19 cellular contexts compared by ENCODE assay signal in genomic region chr9:107226431-107226830, GRCh38. TPM values are rescaled to one million over a fixed set of nuclear protein-coding genes. Genes with fewer than 3 reads are reported as not detected.
A peak's percentile ranks its signal among the peaks of the same experiment; 100 is the strongest.
DNase-seq lines count a peak whose midpoint lies in the region; ATAC-seq, FAIRE-seq and TF ChIP-seq lines count a peak whose summit lies in the region.
"Had no signal": no experiment of that assay in that cellular context is flagged by ENCODE, and none has a peak within 500 bp of the region (broad histone marks: within the 10 kb centered on the region; RNA-seq: fewer than 3 reads in every experiment).

No MANE protein-coding gene starts in this region.

- TF ChIP-seq CTCF in GM12878 (IDR thresholded peaks at IDR 0.05 in 2 of 3, conservative IDR thresholded peaks at IDR 0.05 in 1 of 3; ENCODE audit: control insufficient read depth in 2 of 3, extremely low read depth in 1 of 3, insufficient read depth in 1 of 3, low read depth in 3 of 3, low read length in 3 of 3) (no peak), osteoblast (IDR thresholded peaks at IDR 0.05; ENCODE audit: extremely low read depth, low read depth, low read length) (no peak)

- H3K4me1 ChIP-seq in HAP-1, result peaks cover 20% of the 10 kb centered on the region
- H3K4me1 ChIP-seq in GM12878 (ENCODE audit: control insufficient read depth, insufficient read depth, low read length), result no peaks in the 10 kb centered on the region
- peaks cover 5% of the 10 kb centered on the region for H3K4me1 ChIP-seq in osteoblast (ENCODE audit: insufficient read depth, low read length)

- H3K36me3 Mint-ChIP-seq in activated naive CD4-positive, alpha-beta T cell treated with anti-CD3 and anti-CD28 coated beads, Interleukin-2, amount 50 U/mL, for 72 hours, result peaks cover 2 to 5% of the 10 kb centered on the region in 2 donors

- intact Hi-C loops in GM12878 (cut with micrococcal nuclease; ENCODE audit: unreplicated experiment), result no loop called here

- no peaks in the 10 kb centered on the region for H3K79me2 ChIP-seq in GM12878 (ENCODE audit: control insufficient read depth, insufficient read depth, low read length)
- H3K79me2 ChIP-seq in osteoblast (ENCODE audit: insufficient read depth, low read length), result no peaks in the 10 kb centered on the region

- H3K9me3 Mint-ChIP-seq in activated naive CD4-positive, alpha-beta T cell treated with anti-CD3 and anti-CD28 coated beads, Interleukin-2, amount 50 U/mL, for 72 hours, result no peaks in the 10 kb centered on the region

- SMC1A ChIA-PET in GM12878 (lab: Charles Lee; ENCODE audit: uncharacterized antibody, unreplicated experiment), result interaction anchor here (1.0 to 14.6 kb wide), 5 partner anchors 11 to 115 kb away, joined by 3 to 187 read pairs (median 3); no protein-coding TSS in a partner anchor

- DNase-seq in HAP-1 (ENCODE audit: low spot score in 2 of 2) (peak; percentile 16 to 62), MG63 (peak; percentile 20), GM12878 (ENCODE audit: low read depth, low spot score) (no peak), osteoblast (ENCODE audit: insufficient read length, low spot score, missing footprints) (peak; percentile 45), NOMO-1 (lab: John Stamatoyannopoulos, UW; ENCODE audit: unreplicated experiment in 2 of 2) (no peak)
- no peak for DNase-seq in activated naive CD4-positive, alpha-beta T cell treated with anti-CD3 and anti-CD28 coated beads, Interleukin-2, amount 50 U/mL, for 72 hours (ENCODE audit: low spot score in 2 of 2)
- DNase-seq: DMS 273 treated with DMSO at 0.1 percent for 48 hours, EL, H7, NCI-H146, NCI-H2081 treated with DMSO at 0.1 percent for 48 hours, NCI-H2227 treated with DMSO at 0.1 percent for 48 hours, NCI-H526 treated with DMSO at 0.1 percent for 48 hours, SK-N-SH had no signal

- POLR2A ChIA-PET in GM12878 (lab: Charles Lee), result no interaction called here

- H3K4me3 ChIP-seq in HAP-1 (no peak overlapping the region), MG63 (no peak overlapping the region), GM12878 (no peak overlapping the region), osteoblast (ENCODE audit: insufficient read depth, low read length) (no peak overlapping the region)
- H3K4me3 ChIP-seq: BLaER1 treated with 17β-estradiol and CSF1 and Interleukin-3, amounts not matched to agents 10 nM and 100 nM had no signal

- FAIRE-seq in GM12878 (lab: Jason Lieb, UNC), result no peak
- FAIRE-seq: HTR-8/SVneo had no signal

- WGBS in GM12878 (ENCODE audit: insufficient coverage, insufficient replicate concordance, low lambda C conversion rate, missing lambda C conversion rate), result 12% methylated on average over 2 of the region's 2 CpGs

- no peak for TF ChIP-seq EP300 in GM12878 (IDR thresholded peaks at IDR 0.05; ENCODE audit: borderline replicate concordance in 1 of 2, control insufficient read depth in 1 of 2, low read depth in 2 of 2, low read length in 2 of 2)

- no peak overlapping the region for H3K27ac Mint-ChIP-seq in activated naive CD4-positive, alpha-beta T cell treated with anti-CD3 and anti-CD28 coated beads, Interleukin-2, amount 50 U/mL, for 72 hours

- no peaks in the 10 kb centered on the region for H3K36me3 ChIP-seq in HAP-1 (replicated peaks)
- H3K36me3 ChIP-seq in MG63, result no peaks in the 10 kb centered on the region
- H3K36me3 ChIP-seq in GM12878 (ENCODE audit: control insufficient read depth in 2 of 2, insufficient read depth in 2 of 2, low read length in 1 of 2), result no peaks in the 10 kb centered on the region
- no peaks in the 10 kb centered on the region for H3K36me3 ChIP-seq in osteoblast (ENCODE audit: insufficient read depth, low read length)
- H3K36me3 ChIP-seq: BLaER1 treated with 17β-estradiol and CSF1 and Interleukin-3, amounts not matched to agents 10 nM and 100 nM had no signal

- no peaks in the 10 kb centered on the region for H3K27me3 ChIP-seq in HAP-1 (ENCODE audit: low read depth)
- no peaks in the 10 kb centered on the region for H3K27me3 ChIP-seq in MG63
- H3K27me3 ChIP-seq in GM12878 (replicated peaks in 1 of 2; ENCODE audit: control insufficient read depth in 2 of 2, insufficient read depth in 2 of 2, low read length in 1 of 2), result no peaks in the 10 kb centered on the region; a peak in 2 of 4 replicates
- H3K27me3 ChIP-seq in osteoblast (ENCODE audit: insufficient read depth, low read length), result peaks cover 23% of the 10 kb centered on the region
- H3K27me3 ChIP-seq: BLaER1 treated with 17β-estradiol and CSF1 and Interleukin-3, amounts not matched to agents 10 nM and 100 nM had no signal

- H3K4me2 ChIP-seq in GM12878 (ENCODE audit: control insufficient read depth, insufficient read depth) (no peak overlapping the region), osteoblast (ENCODE audit: insufficient read depth, low read length) (no peak overlapping the region)
- H3K4me2 ChIP-seq: BLaER1 treated with 17β-estradiol and CSF1 and Interleukin-3, amounts not matched to agents 10 nM and 100 nM; KMS-11; SK-N-SH had no signal

- in situ Hi-C loops in HAP-1 (cut with MboI; ENCODE audit: low sequenced_read_pairs) (no loop called here), GM12878 (cut with MboI) (no loop called here)

- H3K9me3 ChIP-seq in HAP-1 (no peaks in the 10 kb centered on the region), MG63 (no peaks in the 10 kb centered on the region), GM12878 (replicated peaks; ENCODE audit: control insufficient read depth, insufficient read depth, low read length) (no peaks in the 10 kb centered on the region), osteoblast (ENCODE audit: low read depth, low read length) (no peaks in the 10 kb centered on the region)
- H3K9me3 ChIP-seq: BLaER1 treated with 17β-estradiol and CSF1 and Interleukin-3, amounts not matched to agents 10 nM and 100 nM; SK-N-SH had no signal

- BruUV-seq in GM12878 (replicated peaks; lab: Mats Ljungman, UMichigan), result no TSS peak

- H2AFZ ChIP-seq in GM12878 (ENCODE audit: control insufficient read depth, low read depth, low read length), result no peak overlapping the region
- H2AFZ ChIP-seq in osteoblast (ENCODE audit: low read length), result no peak overlapping the region

- CTCF ChIA-PET in GM12878 (lab: Yijun Ruan, JAX), result interaction anchor here (1.5 kb wide), 1 partner anchor 14 kb away, joined by 12 read pairs; no protein-coding TSS in a partner anchor

- TF ChIP-seq RAD21 in GM12878 (IDR thresholded peaks at IDR 0.05; ENCODE audit: insufficient read depth, low read depth, low read length), result no peak

- H4K20me1 ChIP-seq in GM12878 (ENCODE audit: control insufficient read depth, insufficient read depth) (no peaks in the 10 kb centered on the region), osteoblast (ENCODE audit: insufficient read depth, low read length) (no peaks in the 10 kb centered on the region)
- H4K20me1 ChIP-seq: BLaER1 treated with 17β-estradiol and CSF1 and Interleukin-3, amounts not matched to agents 10 nM and 100 nM had no signal

- RAD21 ChIA-PET in GM12878 (lab: Charles Lee; ENCODE audit: unreplicated experiment), result no interaction called here

- H3K9ac ChIP-seq in GM12878 (ENCODE audit: control insufficient read depth, insufficient read depth, low read length), result no peak overlapping the region
- H3K9ac ChIP-seq: BLaER1 treated with 17β-estradiol and CSF1 and Interleukin-3, amounts not matched to agents 10 nM and 100 nM; KMS-11; SK-N-SH had no signal

- no peak for TF ChIP-seq POLR2A in GM12878 (IDR thresholded peaks at IDR 0.05; ENCODE audit: low read depth, low read length)

- ATAC-seq in GM12878 (no peak), HG02759 (IDR thresholded peaks at IDR 0.05; ENCODE audit: unreplicated experiment) (no peak)
- ATAC-seq in activated naive CD4-positive, alpha-beta T cell treated with anti-CD3 and anti-CD28 coated beads, Interleukin-2, amount 50 U/mL, for 72 hours, result no peak
- ATAC-seq: Right ventricle myocardium inferior had no signal

- H3K27ac ChIP-seq in GM12878 (ENCODE audit: control insufficient read depth, insufficient read depth), result no peak overlapping the region
- no peak overlapping the region for H3K27ac ChIP-seq in osteoblast (ENCODE audit: low read depth, low read length)
- H3K27ac ChIP-seq: BLaER1 treated with 17β-estradiol and CSF1 and Interleukin-3, amounts not matched to agents 10 nM and 100 nM; KMS-11 had no signal

TF ChIP-seq in GM12878, 131 proteins besides CTCF, POLR2A, EP300 and RAD21:
- TF ChIP-seq MYB (IDR thresholded peaks at IDR 0.05; ENCODE audit: borderline replicate concordance, low read depth, low read length), result no peak
- TF ChIP-seq USF1 (IDR thresholded peaks at IDR 0.05; ENCODE audit: borderline replicate concordance, extremely low read length, insufficient read depth, low read depth, low read length), result peak; percentile 42

RNA-seq across cellular contexts. Expression of gene RAD23B, which starts 56.6 kb away (rescaled TPM):
- total RNA-seq in MG63 (2014; rRNA removed; shearing (Covaris generic); ENCODE audit: low replicate concordance), result 166 and 169 TPM in 2 replicates
- 48.5 and 52.7 TPM in 2 replicates for total RNA-seq in GM12878 (2013; cell fraction: nucleolus; rRNA removed)
- total RNA-seq in GM12878 (2014; rRNA removed) (36.1 and 37.4 TPM in 2 replicates), GM12878 (2014; rRNA removed; fragmentation: Illumina TruSeq; extraction: Trizol) (98.9 and 101 TPM in 2 replicates), GM12878 (2021) (108 and 116 TPM in 2 replicates), osteoblast (148 and 157 TPM in 2 replicates)
- polyA plus RNA-seq in GM12878 (2011; ENCODE audit: low read depth), result 38.4 TPM
- polyA plus RNA-seq in GM12878 (2011; rRNA removed) (241 and 256 TPM in 2 replicates), GM12878 (2014; fragmentation: Illumina TruSeq; extraction: Trizol) (143 and 150 TPM in 2 replicates), GM12878 (2014; fragmentation: Nextera tagmentation; extraction: Ambion mirVana) (10 to 100 TPM; 24.1 to 26.4 TPM), GM12878 (2014; rRNA removed) (73.1 and 73.5 TPM in 2 replicates), GM12878 (2016; fragmentation: Nextera tagmentation; extraction: Ambion mirVana) (10 to 100 TPM; 10.3 to 10.5 TPM)
- polyA plus RNA-seq in GM12878 (2011; cell fraction: cytosol; rRNA removed), result 195 and 228 TPM in 2 replicates
- polyA plus RNA-seq in GM12878 (2011; cell fraction: nucleus; rRNA removed), result 62.2 and 64.1 TPM in 2 replicates
- 58.1 and 60.0 TPM in 2 replicates for polyA plus RNA-seq in GM12878 (2012)
- polyA minus RNA-seq in GM12878 (2011; rRNA and poly(A)+ RNA removed), result 209 and 261 TPM in 2 replicates
- polyA minus RNA-seq in GM12878 (2011; cell fraction: cytosol; rRNA and poly(A)+ RNA removed), result 141 and 153 TPM in 2 replicates
- polyA minus RNA-seq in GM12878 (2011; cell fraction: nucleus; rRNA and poly(A)+ RNA removed), result 34.8 and 64.1 TPM in 2 replicates
- total RNA-seq in activated naive CD4-positive, alpha-beta T cell treated with anti-CD3 and anti-CD28 coated beads, Interleukin-2, amount 50 U/mL, for 72 hours, result 100 to 1,000 TPM in 1 of 2 donors, 10 to 100 TPM in 1; 87.3 to 115 TPM

Comparison
In these comparisons a context has a peak if more than half of its experiments do, and no peak if none do; other contexts are left out.
1. DNase-seq: peak in HAP-1 (2 of 2), MG63 (single experiment) and osteoblast (single experiment); none in GM12878 (single experiment), activated naive CD4-positive, alpha-beta T cell treated with anti-CD3 and anti-CD28 coated beads, Interleukin-2, amount 50 U/mL, for 72 hours (0 of 2) and NOMO-1 (0 of 2).